ENCODE assay signal across 19 cellular contexts in genomic region chr1:148308832-148309458, GRCh38.
DNase-seq lines count a peak whose midpoint lies in the region; ATAC-seq and TF ChIP-seq lines count a peak whose summit lies in the region.
"Had no signal": no experiment of that assay in that cellular context is flagged by ENCODE, and none has a peak within 500 bp of the region (broad histone marks: within the 10 kb centered on the region; RNA-seq: fewer than 3 reads in every experiment).

No MANE protein-coding gene starts in this region.

- H2BK5ac ChIP-seq in H9 (ENCODE audit: insufficient read length, low read length), result no peak overlapping the region

- ATAC-seq in GM21390 (IDR thresholded peaks at IDR 0.05; ENCODE audit: unreplicated experiment), result no peak
- ATAC-seq: activated T-cell treated with anti-CD3 and anti-CD28 coated beads, Interleukin-2, amount 50 U/mL, for 4 hours; effector memory CD8-positive, alpha-beta T cell; left cardiac atrium had no signal

- H3K9me3 ChIP-seq in H9 (ENCODE audit: control insufficient read depth, low read depth, low read length) (no peaks in the 10 kb centered on the region), osteoblast (ENCODE audit: low read depth, low read length) (no peaks in the 10 kb centered on the region), uterus (no peaks in the 10 kb centered on the region)

- H3K4me3 ChIP-seq in fibroblast of villous mesenchyme (ENCODE audit: low read depth, low read length) (no peak overlapping the region), osteoblast (ENCODE audit: insufficient read depth, low read length) (peak overlapping the region; percentile 52), uterus (no peak overlapping the region)

- H4K91ac ChIP-seq in H9 (ENCODE audit: insufficient read length, low read depth, low read length), result no peak overlapping the region

- H3K79me2 ChIP-seq in H9 (ENCODE audit: insufficient read depth, low read length), result no peaks in the 10 kb centered on the region
- H3K79me2 ChIP-seq in osteoblast (ENCODE audit: insufficient read depth, low read length), result no peaks in the 10 kb centered on the region

- H2BK15ac ChIP-seq in H9 (ENCODE audit: low read depth, low read length), result no peak overlapping the region

- H2AK5ac ChIP-seq in H9 (ENCODE audit: insufficient read length, low read length), result no peak overlapping the region

- intact Hi-C loops in uterus (cut with DNase I; ENCODE audit: low total_unique reads), result no loop called here

- TF ChIP-seq CTCF in H9 (conservative IDR thresholded peaks at IDR 0.05) (no peak), fibroblast of villous mesenchyme (IDR thresholded peaks at IDR 0.05; ENCODE audit: insufficient read depth, low read depth, low read length) (no peak), osteoblast (IDR thresholded peaks at IDR 0.05; ENCODE audit: extremely low read depth, low read depth, low read length) (no peak), uterus (IDR thresholded peaks at IDR 0.05) (no peak)

- no peak overlapping the region for H3K27ac ChIP-seq in H9 (ENCODE audit: insufficient read length, low read depth, low read length)
- H3K27ac ChIP-seq in osteoblast (ENCODE audit: low read depth, low read length), result no peak overlapping the region
- H3K27ac ChIP-seq in uterus, result no peak overlapping the region

- no CpG with 5 or more reads among the region's 14 CpGs for WGBS in H9 (ENCODE audit: extremely low coverage, insufficient read length, low lambda C conversion rate)

- H2BK120ac ChIP-seq in H9 (ENCODE audit: low read depth, low read length, poor library complexity, severe bottlenecking), result no peak overlapping the region

- no peak overlapping the region for H3K18ac ChIP-seq in H9 (ENCODE audit: insufficient read length, low read depth, low read length)

- peaks cover 63% of the 10 kb centered on the region for H3K27me3 Mint-ChIP-seq in H9 (ENCODE audit: low read depth)

- H3K4me2 ChIP-seq in H9 (ENCODE audit: insufficient read depth, insufficient read length, low read length) (peak overlapping the region; percentile 50), osteoblast (ENCODE audit: insufficient read depth, low read length) (peak overlapping the region; percentile 62)

- DNase-seq in H9 (no peak), OCI-M1 (lab: John Stamatoyannopoulos, UW) (peak; percentile 35), fibroblast of villous mesenchyme (ENCODE audit: low read depth) (peak; percentile 3), osteoblast (ENCODE audit: insufficient read length, low spot score, missing footprints) (peak; percentile 72), GM19240 (ENCODE audit: insufficient read length, low spot score) (no peak), uterus (no peak)
- DNase-seq: activated CD4-positive, alpha-beta T cell treated with anti-CD3 and anti-CD28 coated beads, Interleukin-2, amount 10 ng/mL, durations not matched to agents 7 days and 5 days; activated T-cell treated with anti-CD3 and anti-CD28 coated beads, Interleukin-2, amount 50 U/mL, for 4 hours; CD4-positive, CD25-positive, alpha-beta regulatory T cell; effector memory CD8-positive, alpha-beta T cell; left cardiac atrium; NCI-H1092; NCI-H2171 treated with DMSO at 0.1 percent for 48 hours; NK-92 treated with Interleukin-12 subunit alpha and Interleukin-12 subunit beta, amount 100 ng/mL, for 24 hours; SIG-M5; stimulated activated CD4-positive, alpha-beta T cell treated with anti-CD3 and anti-CD28 coated beads, Interleukin-12 subunit alpha, Interleukin-12 subunit beta, amount 100 ng/mL, for 4 hours; T-helper 9 cell had no signal

- no peak overlapping the region for H4K5ac ChIP-seq in H9 (ENCODE audit: insufficient read length, low read depth, low read length)

- H3K4me1 ChIP-seq in H9 (ENCODE audit: insufficient read depth, low read length) (no peaks in the 10 kb centered on the region), osteoblast (ENCODE audit: insufficient read depth, low read length) (peaks cover 9% of the 10 kb centered on the region), uterus (no peaks in the 10 kb centered on the region)

- peaks cover 4 to 7% of the 10 kb centered on the region in 2 experiments for H3K4me1 Mint-ChIP-seq in H9

- H3K27me3 ChIP-seq in H9 (ENCODE audit: insufficient read depth, low read length) (peaks cover 8% of the 10 kb centered on the region; the same call in 1 of the 2 replicates), osteoblast (ENCODE audit: insufficient read depth, low read length) (peaks cover 59% of the 10 kb centered on the region), uterus (peaks cover 8 to 13% of the 10 kb centered on the region in 2 donors)

- no peak overlapping the region for H2BK20ac ChIP-seq in H9 (ENCODE audit: low read depth, low read length, poor library complexity, severe bottlenecking)

- H3K9me3 Mint-ChIP-seq in H9, result peaks cover 18 to 20% of the 10 kb centered on the region in 2 experiments; a peak in 4 of 5 replicates

- no peaks in the 10 kb centered on the region for H3K36me3 ChIP-seq in osteoblast (ENCODE audit: insufficient read depth, low read length)
- H3K36me3 ChIP-seq in uterus, result no peaks in the 10 kb centered on the region

- H3K4me3 Mint-ChIP-seq in H9, result peak overlapping the region; percentile 65 to 73
- H3K4me3 Mint-ChIP-seq: activated CD4-positive, alpha-beta T cell treated with anti-CD3 and anti-CD28 coated beads, Interleukin-2, amount 10 ng/mL, durations not matched to agents 7 days and 5 days; activated naive CD8-positive, alpha-beta T cell; activated T-cell treated with anti-CD3 and anti-CD28 coated beads, Interleukin-2, amount 50 U/mL, for 4 hours; CD4-positive, CD25-positive, alpha-beta regulatory T cell; effector memory CD8-positive, alpha-beta T cell had no signal

- no peak overlapping the region for H3K23ac ChIP-seq in H9 (ENCODE audit: insufficient read length, low read depth, low read length)

- TF ChIP-seq POLR2A in uterus (IDR thresholded peaks at IDR 0.05), result no peak

- no peak overlapping the region for H3K56ac ChIP-seq in H9 (ENCODE audit: insufficient read length, low read depth, low read length)

- no peak overlapping the region for H3K27ac Mint-ChIP-seq in H9
- H3K27ac Mint-ChIP-seq: activated CD4-positive, alpha-beta T cell treated with anti-CD3 and anti-CD28 coated beads, Interleukin-2, amount 10 ng/mL, durations not matched to agents 7 days and 5 days; activated naive CD8-positive, alpha-beta T cell; CD4-positive, CD25-positive, alpha-beta regulatory T cell; effector memory CD8-positive, alpha-beta T cell had no signal

- H3K4ac ChIP-seq in H9 (ENCODE audit: low read depth, low read length), result no peak overlapping the region

- no peak overlapping the region for H3K14ac ChIP-seq in H9 (ENCODE audit: insufficient read depth, low read length)

- peaks cover 2% of the 10 kb centered on the region for H4K20me1 ChIP-seq in H9 (ENCODE audit: control insufficient read depth, insufficient read depth, insufficient read length)
- H4K20me1 ChIP-seq in osteoblast (ENCODE audit: insufficient read depth, low read length), result no peaks in the 10 kb centered on the region

- H3K79me1 ChIP-seq in H9 (ENCODE audit: insufficient read depth, low read depth, low read length, poor library complexity, severe bottlenecking), result no peaks in the 10 kb centered on the region

- H3T11ph ChIP-seq in H9 (ENCODE audit: low read length), result no peak overlapping the region

- H4K8ac ChIP-seq in H9 (replicated peaks; ENCODE audit: insufficient read length, low read depth, low read length), result no peak overlapping the region

- peaks cover 0 to 9% (median 1%) of the 10 kb centered on the region in 3 experiments; a peak in 4 of 7 replicates for H3K36me3 Mint-ChIP-seq in H9 (ENCODE audit: insufficient read depth in 1 of 3, low read depth in 3 of 3)
- H3K36me3 Mint-ChIP-seq: activated naive CD8-positive, alpha-beta T cell; CD4-positive, CD25-positive, alpha-beta regulatory T cell had no signal

- no peak overlapping the region for H3K9ac ChIP-seq in H9 (ENCODE audit: extremely low read depth, insufficient read length, low read length)

- H3K23me2 ChIP-seq in H9 (ENCODE audit: insufficient read length, low read depth, low read length, poor library complexity, severe bottlenecking), result peaks cover 4% of the 10 kb centered on the region

- no peak overlapping the region for H2BK12ac ChIP-seq in H9 (ENCODE audit: insufficient read length, low read depth, low read length)

- H2AFZ ChIP-seq in H9 (ENCODE audit: low read length) (no peak overlapping the region), osteoblast (ENCODE audit: low read length) (no peak overlapping the region)

Comparison
In these comparisons a context has a peak if more than half of its experiments do, and no peak if none do; other contexts are left out.
1. DNase-seq: peak in OCI-M1 (single experiment), fibroblast of villous mesenchyme (single experiment) and osteoblast (single experiment); none in H9 (single experiment), GM19240 (single experiment) and uterus (0 of 2).